1 cellular context compared by ENCODE assay signal in the genomic region with DNA sequence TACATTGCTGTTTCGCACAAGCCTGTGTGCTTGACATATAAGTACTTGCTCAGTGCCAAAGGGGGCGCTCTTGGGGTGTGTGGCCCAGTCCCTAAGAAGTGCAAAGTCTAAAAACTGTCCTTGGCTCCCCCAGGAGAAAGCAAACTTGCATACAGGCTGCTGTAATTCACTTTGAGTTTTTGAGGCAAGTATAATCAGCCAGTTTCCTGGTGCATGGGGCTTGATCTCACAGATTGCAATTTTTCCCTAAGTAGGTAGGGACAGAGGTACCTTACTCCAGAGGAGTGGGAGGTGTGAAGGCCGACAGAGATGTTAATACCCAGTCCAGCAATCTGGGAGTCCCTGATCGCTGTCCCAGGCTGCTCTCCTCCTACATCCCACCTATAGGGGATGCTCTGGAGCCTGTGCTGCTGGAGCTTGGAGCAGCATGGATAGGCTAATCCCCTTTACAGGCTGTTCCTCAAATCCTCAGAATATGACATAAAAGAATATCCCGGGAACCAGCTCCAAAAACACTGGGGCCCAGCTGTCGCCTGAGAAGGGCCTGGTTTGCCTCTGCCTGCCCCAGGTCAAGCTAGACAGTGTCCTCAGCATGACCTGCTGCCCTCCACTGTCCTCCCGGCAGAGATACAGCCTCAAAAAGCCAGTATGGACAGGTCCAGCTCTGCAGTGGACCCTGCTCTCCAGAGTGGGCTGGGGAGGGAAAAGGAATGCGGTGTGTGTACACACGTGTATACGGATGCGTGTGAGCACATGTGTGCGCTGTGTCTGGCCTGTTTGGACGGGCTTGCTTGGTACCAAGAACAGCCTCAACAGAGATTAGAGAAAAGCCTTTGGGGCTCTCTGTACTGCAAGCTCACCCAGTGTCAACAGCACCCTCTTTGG.
A peak's percentile ranks its signal among the peaks of the same experiment; 100 is the strongest.
TF ChIP-seq lines count a peak whose summit lies in the region.

No MANE protein-coding gene starts in this region.

TF ChIP-seq in K562, 482 proteins besides CTCF, POLR2A, EP300 and RAD21 (continued from another document and continues in another):
- TF ChIP-seq HMG20A (CRISPR knock-in tag; conservative IDR thresholded peaks at IDR 0.05) (no peak), ZNF395 (CRISPR knock-in tag; IDR thresholded peaks at IDR 0.05) (peak; percentile 70; the same call in 1 of the 2 replicates), SAFB2 (IDR thresholded peaks at IDR 0.05; ENCODE audit: borderline replicate concordance, low read depth, low read length, severe bottlenecking) (no peak), CHD2 (IDR thresholded peaks at IDR 0.05; ENCODE audit: low read depth, low read length) (no peak), ZNF146 (CRISPR knock-in tag; IDR thresholded peaks at IDR 0.05; ENCODE audit: unreplicated experiment) (no peak), SP2 (IDR thresholded peaks at IDR 0.05; ENCODE audit: extremely low read depth, low read depth, low read length, poor library complexity, severe bottlenecking) (no peak), JUN (IDR thresholded peaks at IDR 0.05; ENCODE audit: borderline replicate concordance, low read depth, low read length) (no peak), JUN (CRISPR knock-in tag; IDR thresholded peaks at IDR 0.05; ENCODE audit: borderline replicate concordance) (no peak), PHF8 (IDR thresholded peaks at IDR 0.05; ENCODE audit: borderline replicate concordance, low read length) (0 out of 2 replicates have a peak, but pooled peaks have one; percentile 7), CLOCK (CRISPR knock-in tag; IDR thresholded peaks at IDR 0.05; ENCODE audit: borderline replicate concordance) (no peak), ZBTB7A (IDR thresholded peaks at IDR 0.05; ENCODE audit: borderline replicate concordance, control insufficient read depth, low read depth, low read length) (no peak), SOX6 (IDR thresholded peaks at IDR 0.05) (0 out of 2 replicates have a peak, but pooled peaks have one; percentile 10), ZKSCAN8 (CRISPR knock-in tag; IDR thresholded peaks at IDR 0.05) (0 out of 2 replicates have a peak, but pooled peaks have one; percentile 43), RAD51 (IDR thresholded peaks at IDR 0.05; ENCODE audit: borderline replicate concordance, low read depth) (no peak), MITF (IDR thresholded peaks at IDR 0.05) (no peak), CREB1 (IDR thresholded peaks at IDR 0.05) (peak; percentile 16; the same call in 1 of the 2 replicates), CREB1 (CRISPR knock-in tag; IDR thresholded peaks at IDR 0.05) (no peak), ZNF76 (CRISPR knock-in tag; IDR thresholded peaks at IDR 0.05; ENCODE audit: borderline replicate concordance) (no peak), BRD9 (IDR thresholded peaks at IDR 0.05; ENCODE audit: low read depth, partially characterized antibody) (peak; percentile 49), TSC22D4 (tag; IDR thresholded peaks at IDR 0.05) (no peak), MEIS2 (IDR thresholded peaks at IDR 0.05; ENCODE audit: partially characterized antibody) (peak; percentile 65), PKNOX1 (IDR thresholded peaks at IDR 0.05) (no peak; the same call in 1 of the 2 replicates), BCLAF1 (IDR thresholded peaks at IDR 0.05; ENCODE audit: borderline replicate concordance in 1 of 2, control insufficient read depth in 1 of 2, low read depth in 2 of 2, low read length in 1 of 2) (0 out of 4 replicates have a peak, but pooled peaks of 1 of the 2 experiments have one; percentile 22), TBL1XR1 (IDR thresholded peaks at IDR 0.05; ENCODE audit: low read length in 2 of 2) (no peak), RCOR1 (IDR thresholded peaks at IDR 0.05; ENCODE audit: borderline replicate concordance in 1 of 2, low read depth in 2 of 2, low read length in 2 of 2) (peak in 1 of 2 experiments; percentile 26; a peak in 1 of 4 replicates), PHF21A (IDR thresholded peaks at IDR 0.05; ENCODE audit: borderline replicate concordance, low read depth) (no peak), MECOM (CRISPR knock-in tag; IDR thresholded peaks at IDR 0.05) (0 out of 2 replicates have a peak, but pooled peaks have one; percentile 8), KDM1A (IDR thresholded peaks at IDR 0.05) (0 out of 4 replicates have a peak, but pooled peaks of 1 of the 2 experiments have one; percentile 7), TEAD4 (IDR thresholded peaks at IDR 0.05; ENCODE audit: low read length) (0 out of 2 replicates have a peak, but pooled peaks have one; percentile 24), TEAD4 (CRISPR knock-in tag; IDR thresholded peaks at IDR 0.05; ENCODE audit: borderline replicate concordance) (no peak)
- TF ChIP-seq, protein P1, sequence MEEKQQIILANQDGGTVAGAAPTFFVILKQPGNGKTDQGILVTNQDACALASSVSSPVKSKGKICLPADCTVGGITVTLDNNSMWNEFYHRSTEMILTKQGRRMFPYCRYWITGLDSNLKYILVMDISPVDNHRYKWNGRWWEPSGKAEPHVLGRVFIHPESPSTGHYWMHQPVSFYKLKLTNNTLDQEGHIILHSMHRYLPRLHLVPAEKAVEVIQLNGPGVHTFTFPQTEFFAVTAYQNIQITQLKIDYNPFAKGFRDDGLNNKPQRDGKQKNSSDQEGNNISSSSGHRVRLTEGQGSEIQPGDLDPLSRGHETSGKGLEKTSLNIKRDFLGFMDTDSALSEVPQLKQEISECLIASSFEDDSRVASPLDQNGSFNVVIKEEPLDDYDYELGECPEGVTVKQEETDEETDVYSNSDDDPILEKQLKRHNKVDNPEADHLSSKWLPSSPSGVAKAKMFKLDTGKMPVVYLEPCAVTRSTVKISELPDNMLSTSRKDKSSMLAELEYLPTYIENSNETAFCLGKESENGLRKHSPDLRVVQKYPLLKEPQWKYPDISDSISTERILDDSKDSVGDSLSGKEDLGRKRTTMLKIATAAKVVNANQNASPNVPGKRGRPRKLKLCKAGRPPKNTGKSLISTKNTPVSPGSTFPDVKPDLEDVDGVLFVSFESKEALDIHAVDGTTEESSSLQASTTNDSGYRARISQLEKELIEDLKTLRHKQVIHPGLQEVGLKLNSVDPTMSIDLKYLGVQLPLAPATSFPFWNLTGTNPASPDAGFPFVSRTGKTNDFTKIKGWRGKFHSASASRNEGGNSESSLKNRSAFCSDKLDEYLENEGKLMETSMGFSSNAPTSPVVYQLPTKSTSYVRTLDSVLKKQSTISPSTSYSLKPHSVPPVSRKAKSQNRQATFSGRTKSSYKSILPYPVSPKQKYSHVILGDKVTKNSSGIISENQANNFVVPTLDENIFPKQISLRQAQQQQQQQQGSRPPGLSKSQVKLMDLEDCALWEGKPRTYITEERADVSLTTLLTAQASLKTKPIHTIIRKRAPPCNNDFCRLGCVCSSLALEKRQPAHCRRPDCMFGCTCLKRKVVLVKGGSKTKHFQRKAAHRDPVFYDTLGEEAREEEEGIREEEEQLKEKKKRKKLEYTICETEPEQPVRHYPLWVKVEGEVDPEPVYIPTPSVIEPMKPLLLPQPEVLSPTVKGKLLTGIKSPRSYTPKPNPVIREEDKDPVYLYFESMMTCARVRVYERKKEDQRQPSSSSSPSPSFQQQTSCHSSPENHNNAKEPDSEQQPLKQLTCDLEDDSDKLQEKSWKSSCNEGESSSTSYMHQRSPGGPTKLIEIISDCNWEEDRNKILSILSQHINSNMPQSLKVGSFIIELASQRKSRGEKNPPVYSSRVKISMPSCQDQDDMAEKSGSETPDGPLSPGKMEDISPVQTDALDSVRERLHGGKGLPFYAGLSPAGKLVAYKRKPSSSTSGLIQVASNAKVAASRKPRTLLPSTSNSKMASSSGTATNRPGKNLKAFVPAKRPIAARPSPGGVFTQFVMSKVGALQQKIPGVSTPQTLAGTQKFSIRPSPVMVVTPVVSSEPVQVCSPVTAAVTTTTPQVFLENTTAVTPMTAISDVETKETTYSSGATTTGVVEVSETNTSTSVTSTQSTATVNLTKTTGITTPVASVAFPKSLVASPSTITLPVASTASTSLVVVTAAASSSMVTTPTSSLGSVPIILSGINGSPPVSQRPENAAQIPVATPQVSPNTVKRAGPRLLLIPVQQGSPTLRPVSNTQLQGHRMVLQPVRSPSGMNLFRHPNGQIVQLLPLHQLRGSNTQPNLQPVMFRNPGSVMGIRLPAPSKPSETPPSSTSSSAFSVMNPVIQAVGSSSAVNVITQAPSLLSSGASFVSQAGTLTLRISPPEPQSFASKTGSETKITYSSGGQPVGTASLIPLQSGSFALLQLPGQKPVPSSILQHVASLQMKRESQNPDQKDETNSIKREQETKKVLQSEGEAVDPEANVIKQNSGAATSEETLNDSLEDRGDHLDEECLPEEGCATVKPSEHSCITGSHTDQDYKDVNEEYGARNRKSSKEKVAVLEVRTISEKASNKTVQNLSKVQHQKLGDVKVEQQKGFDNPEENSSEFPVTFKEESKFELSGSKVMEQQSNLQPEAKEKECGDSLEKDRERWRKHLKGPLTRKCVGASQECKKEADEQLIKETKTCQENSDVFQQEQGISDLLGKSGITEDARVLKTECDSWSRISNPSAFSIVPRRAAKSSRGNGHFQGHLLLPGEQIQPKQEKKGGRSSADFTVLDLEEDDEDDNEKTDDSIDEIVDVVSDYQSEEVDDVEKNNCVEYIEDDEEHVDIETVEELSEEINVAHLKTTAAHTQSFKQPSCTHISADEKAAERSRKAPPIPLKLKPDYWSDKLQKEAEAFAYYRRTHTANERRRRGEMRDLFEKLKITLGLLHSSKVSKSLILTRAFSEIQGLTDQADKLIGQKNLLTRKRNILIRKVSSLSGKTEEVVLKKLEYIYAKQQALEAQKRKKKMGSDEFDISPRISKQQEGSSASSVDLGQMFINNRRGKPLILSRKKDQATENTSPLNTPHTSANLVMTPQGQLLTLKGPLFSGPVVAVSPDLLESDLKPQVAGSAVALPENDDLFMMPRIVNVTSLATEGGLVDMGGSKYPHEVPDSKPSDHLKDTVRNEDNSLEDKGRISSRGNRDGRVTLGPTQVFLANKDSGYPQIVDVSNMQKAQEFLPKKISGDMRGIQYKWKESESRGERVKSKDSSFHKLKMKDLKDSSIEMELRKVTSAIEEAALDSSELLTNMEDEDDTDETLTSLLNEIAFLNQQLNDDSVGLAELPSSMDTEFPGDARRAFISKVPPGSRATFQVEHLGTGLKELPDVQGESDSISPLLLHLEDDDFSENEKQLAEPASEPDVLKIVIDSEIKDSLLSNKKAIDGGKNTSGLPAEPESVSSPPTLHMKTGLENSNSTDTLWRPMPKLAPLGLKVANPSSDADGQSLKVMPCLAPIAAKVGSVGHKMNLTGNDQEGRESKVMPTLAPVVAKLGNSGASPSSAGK (IDR thresholded peaks at IDR 0.05): peak; percentile 7
